28 cellular contexts compared by ENCODE assay signal in the genomic region with DNA sequence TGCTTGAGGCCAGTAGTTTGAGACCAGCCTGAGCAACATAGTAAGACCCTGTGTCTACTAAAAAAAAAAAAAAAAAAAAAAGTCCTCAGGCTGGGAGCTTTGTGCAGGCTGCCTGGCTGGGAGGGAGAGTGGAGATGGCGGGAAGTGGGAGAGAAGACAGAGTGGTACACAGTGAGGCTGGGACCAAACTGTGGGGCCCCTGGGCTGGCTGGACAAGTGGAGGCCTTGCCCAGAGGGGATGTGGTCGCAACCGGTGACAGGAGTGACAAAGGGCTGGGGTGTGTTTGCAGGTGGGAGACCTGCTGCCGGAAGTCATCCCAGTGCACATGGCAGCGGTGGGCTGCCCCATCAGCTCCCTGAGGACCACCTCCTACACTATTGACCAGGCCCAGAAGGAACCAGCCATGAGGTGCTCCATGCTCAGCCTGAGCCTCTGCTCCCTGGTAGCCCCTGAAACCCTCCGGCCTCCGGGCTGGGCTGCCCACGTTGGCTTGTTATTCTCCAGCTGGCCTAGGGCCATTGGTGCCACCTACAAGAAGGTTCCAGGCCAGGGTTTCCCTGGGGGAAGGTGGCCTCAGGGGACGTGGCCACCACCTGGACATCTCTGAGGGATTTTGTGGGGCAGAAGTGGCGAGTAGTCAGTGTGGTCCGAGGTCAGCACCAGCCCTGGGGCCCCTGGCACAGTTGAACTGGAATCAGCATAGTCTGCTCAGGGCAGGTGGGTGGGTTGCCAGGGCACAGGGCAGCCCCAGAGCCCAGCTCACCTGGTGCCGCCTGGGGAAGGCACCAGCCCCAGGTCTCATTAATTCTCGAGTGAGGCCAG. TPM values are rescaled to one million over a fixed set of nuclear protein-coding genes. Genes with fewer than 3 reads are reported as not detected.
A peak's percentile ranks its signal among the peaks of the same experiment; 100 is the strongest.
DNase-seq lines count a peak whose midpoint lies in the region; ATAC-seq and TF ChIP-seq lines count a peak whose summit lies in the region.
"Had no signal": no experiment of that assay in that cellular context is flagged by ENCODE, and none has a peak within 500 bp of the region (broad histone marks: within the 10 kb centered on the region; RNA-seq: fewer than 3 reads in every experiment).

No MANE protein-coding gene starts in this region.

- no peaks in the 10 kb centered on the region for H3K9me3 ChIP-seq in adrenal gland (replicated peaks in 1 of 3)
- no peaks in the 10 kb centered on the region for H3K9me3 ChIP-seq in transverse colon
- H3K9me3 ChIP-seq: A549, body of pancreas, esophagus squamous epithelium, testis, vagina had no signal

- TF ChIP-seq CTCF in adrenal gland (IDR thresholded peaks at IDR 0.05) = no peak
- no peak for TF ChIP-seq CTCF in transverse colon (IDR thresholded peaks at IDR 0.05)

- H3K27me3 ChIP-seq in adrenal gland (no peaks in the 10 kb centered on the region), transverse colon (no peaks in the 10 kb centered on the region)
- H3K27me3 ChIP-seq: body of pancreas, esophagus squamous epithelium, testis, vagina had no signal

- DNase-seq in activated T-cell treated with anti-CD3 and anti-CD28 coated beads, Interleukin-2, amount 50 U/mL, for 1 hour = peak; percentile 14
- DNase-seq in activated T-cell treated with anti-CD3 and anti-CD28 coated beads for 4 hours (no peak), adrenal gland (peak in 5 of 7 donors; percentile 4 to 35 (median 11)), mesenteric fat pad (ENCODE audit: low spot score) (peak; percentile 62), transverse colon (no peak), AML-193 (lab: John Stamatoyannopoulos, UW) (no peak), SK-N-DZ (ENCODE audit: low spot score) (no peak)
- no peak for DNase-seq in stimulated activated naive CD8-positive, alpha-beta T cell treated with anti-CD3 and anti-CD28 coated beads, Interleukin-15, Interleukin-2, amounts not matched to agents 100 U/mL and 50 U/mL, for 24 hours
- DNase-seq: activated CD4-positive, alpha-beta T cell treated with anti-CD3 and anti-CD28 coated beads for 1 hour; activated naive CD4-positive, alpha-beta T cell treated with Interleukin-2 at 50 U/mL for 16 hours; cerebellar nuclear complex; esophagus squamous epithelium; foreskin keratinocyte; IMR-90; midbrain; NCI-H1436; NCI-H2081 treated with DMSO at 0.1 percent for 48 hours; NCI-H2227 treated with DMSO at 0.1 percent for 48 hours; NCI-H526 treated with DMSO at 0.1 percent for 48 hours; SHP77; stimulated activated naive CD4-positive, alpha-beta T cell treated with Interleukin-2 at 50 U/mL for 16 hours; T-helper 2 cell; testis had no signal

- WGBS in adrenal gland, 4 donors = 83 to 89% (median 86%) methylated on average over 9 to 13 of the region's 13 CpGs
- 84% methylated on average over 13 of the region's 13 CpGs; no CpG with 5 or more reads in 1 of the 2 donors for WGBS in transverse colon (ENCODE audit: low coverage in 1 of 2), 2 donors

- H3K27ac ChIP-seq in adrenal gland = no peak overlapping the region
- H3K27ac ChIP-seq in transverse colon = no peak overlapping the region
- H3K27ac ChIP-seq: A549, body of pancreas, esophagus squamous epithelium, foreskin keratinocyte, testis, vagina had no signal

- in situ Hi-C loops in transverse colon (cut with MboI; ENCODE audit: low pct_ligation_motif_present in 1 of 4, low pct_unique_long_range_greater_than_20kb in 1 of 4, low sequenced_read_pairs in 3 of 4) = loop anchor here in 1 of 4 donors (25.0 kb wide), 1 partner anchor 373 kb away; a partner anchor contains a TSS

- ATAC-seq in stimulated activated naive CD8-positive, alpha-beta T cell treated with anti-CD3 and anti-CD28 coated beads, Interleukin-15, Interleukin-2, amounts not matched to agents 100 U/mL and 50 U/mL, for 24 hours = no peak
- ATAC-seq: A549; body of pancreas; foreskin keratinocyte; GM12878; naive thymus-derived CD4-positive, alpha-beta T cell had no signal

- TF ChIP-seq POLR2A in adrenal gland (IDR thresholded peaks at IDR 0.05) (no peak), transverse colon (IDR thresholded peaks at IDR 0.05) (peak; percentile 13)

- no peak for TF ChIP-seq EP300 in transverse colon (IDR thresholded peaks at IDR 0.05; ENCODE audit: low read depth)

- H3K4me3 ChIP-seq in adrenal gland (no peak overlapping the region), transverse colon (no peak overlapping the region)
- H3K4me3 ChIP-seq: A549, body of pancreas, esophagus squamous epithelium, GM12878, testis, vagina had no signal

- intact Hi-C loops in adrenal gland (cut with DNase I) (loop anchor here in 1 of 2 donors (10.0 kb wide), 2 partner anchors 109 to 361 kb away; no protein-coding TSS in a partner anchor), transverse colon (cut with DNase I; ENCODE audit: low total_unique reads) (no loop called here)

- H3K4me1 ChIP-seq in adrenal gland (replicated peaks in 1 of 2) (no peaks in the 10 kb centered on the region), transverse colon (no peaks in the 10 kb centered on the region)
- H3K4me1 ChIP-seq: A549, body of pancreas, foreskin keratinocyte, testis, vagina had no signal

- no peaks in the 10 kb centered on the region for H3K36me3 ChIP-seq in adrenal gland (replicated peaks in 1 of 2)
- no peaks in the 10 kb centered on the region for H3K36me3 ChIP-seq in transverse colon
- H3K36me3 ChIP-seq: esophagus squamous epithelium, vagina had no signal

RNA-seq across cellular contexts. Expression of a gene that starts 22.7 kb away (rescaled TPM):
- total RNA-seq in adrenal gland (100 to 1,000 TPM in 6 of 8 donors, 10 to 100 TPM in 2; 83.6 to 150 (median 106) TPM), mesenteric fat pad (67.6 TPM), transverse colon (100 to 1,000 TPM; 123 to 278 (median 204) TPM)
- 100 to 1,000 TPM in 2 of 3 donors, 10 to 100 TPM in 1; 75.8 to 200 (median 165) TPM for polyA plus RNA-seq in adrenal gland
- 3.4 and 4.2 TPM in 2 replicates for polyA plus RNA-seq in SK-N-DZ (2014; cell fraction: cytosol; rRNA removed)
- polyA plus RNA-seq in SK-N-DZ (2014; cell fraction: nucleus; rRNA removed) = 31.9 and 51.1 TPM in 2 replicates

RNA-seq across cellular contexts. Expression of a gene that starts 24.2 kb away (rescaled TPM):
- 10 to 100 TPM; 26.6 to 46.6 (median 42.4) TPM for total RNA-seq in adrenal gland
- polyA plus RNA-seq in adrenal gland = 10 to 100 TPM; 22.6 to 29.9 (median 22.6) TPM
- total RNA-seq in mesenteric fat pad = 40.0 TPM
- 10 to 100 TPM; 49.0 to 82.2 (median 76.5) TPM for total RNA-seq in transverse colon
- 1.4 and 2.0 TPM in 2 replicates for polyA plus RNA-seq in SK-N-DZ (2014; cell fraction: cytosol; rRNA removed)
- 4.3 and 18.1 TPM in 2 replicates for polyA plus RNA-seq in SK-N-DZ (2014; cell fraction: nucleus; rRNA removed)

RNA-seq across cellular contexts. Expression of a gene that starts 51.1 kb away (rescaled TPM):
- 10 to 100 TPM; 23.9 to 47.5 (median 33.9) TPM for total RNA-seq in adrenal gland
- polyA plus RNA-seq in adrenal gland = 10 to 100 TPM; 14.8 to 38.9 (median 19.1) TPM
- 51.8 TPM for total RNA-seq in mesenteric fat pad
- total RNA-seq in transverse colon = 10 to 100 TPM; 35.9 to 47.9 (median 43.5) TPM
- 26.3 and 27.4 TPM in 2 replicates for polyA plus RNA-seq in SK-N-DZ (2014; cell fraction: cytosol; rRNA removed)
- polyA plus RNA-seq in SK-N-DZ (2014; cell fraction: nucleus; rRNA removed) = 23.0 and 24.8 TPM in 2 replicates

Comparison
In these comparisons a context has a peak if more than half of its experiments do, and no peak if none do; other contexts are left out.
1. DNase-seq: peak in activated T-cell treated with anti-CD3 and anti-CD28 coated beads, Interleukin-2, amount 50 U/mL, for 1 hour (single experiment), adrenal gland (5 of 7) and mesenteric fat pad (single experiment); none in activated T-cell treated with anti-CD3 and anti-CD28 coated beads for 4 hours (single experiment), transverse colon (single experiment), stimulated activated naive CD8-positive, alpha-beta T cell treated with anti-CD3 and anti-CD28 coated beads, Interleukin-15, Interleukin-2, amounts not matched to agents 100 U/mL and 50 U/mL, for 24 hours (single experiment), AML-193 (0 of 2) and SK-N-DZ (single experiment).